8 cellular contexts compared by ENCODE assay signal in the genomic region with DNA sequence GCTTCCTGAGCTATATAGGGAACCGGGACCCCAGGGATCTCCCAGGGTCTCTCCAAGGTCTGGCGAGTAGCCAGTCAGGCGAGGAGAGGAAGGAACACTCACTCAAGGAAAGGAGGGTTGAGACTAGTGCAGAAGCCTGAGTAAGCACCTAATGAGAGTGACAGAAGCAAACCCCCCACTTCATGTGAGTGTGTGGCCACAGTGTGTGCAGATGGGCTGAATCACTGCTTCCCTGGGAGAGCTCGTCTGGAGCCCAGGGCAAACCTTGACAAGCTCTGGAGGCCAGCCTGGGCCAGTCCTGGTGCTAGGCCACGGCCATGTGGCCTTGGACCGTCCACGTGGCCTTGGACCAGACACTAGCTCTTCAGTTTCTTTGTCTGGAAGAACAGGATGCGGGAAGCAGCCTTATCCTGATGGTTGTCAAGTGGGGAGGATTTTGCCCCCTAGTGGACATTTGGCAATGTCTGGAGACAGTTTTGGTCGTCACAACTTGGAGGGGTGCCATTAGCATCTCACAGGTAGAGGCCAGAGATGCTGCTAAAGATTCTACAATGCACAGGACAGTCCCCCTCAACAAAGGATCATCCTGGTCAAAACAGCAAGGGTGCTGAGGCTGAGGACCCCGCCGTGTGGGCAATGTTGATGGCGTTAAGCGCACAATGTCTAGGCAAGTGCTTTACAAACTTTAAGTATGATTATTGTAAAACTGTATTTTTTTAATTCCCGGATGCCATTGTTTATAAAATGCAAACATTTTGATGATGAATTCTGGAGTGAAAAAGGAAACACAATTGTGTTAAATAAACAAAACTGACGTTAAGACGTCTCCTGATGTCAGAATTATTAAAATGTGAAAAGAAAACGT. TPM values are rescaled to one million over a fixed set of nuclear protein-coding genes. Genes with fewer than 3 reads are reported as not detected.
DNase-seq lines count a peak whose midpoint lies in the region; ATAC-seq and TF ChIP-seq lines count a peak whose summit lies in the region.

No MANE protein-coding gene starts in this region.

- ATAC-seq in RWPE2 (ENCODE audit: low read depth): peak; percentile 85
- ATAC-seq in stimulated activated naive CD8-positive, alpha-beta T cell treated with anti-CD3 and anti-CD28 coated beads, Interleukin-15, amount 100 ng/mL, for 72 hours: peak; percentile 67

- DNase-seq in NCI-H1417 (lab: John Stamatoyannopoulos, UW) (peak; percentile 36 to 83 (median 57)), NCI-H1417 treated with DMSO at 0.1 percent for 48 hours (lab: John Stamatoyannopoulos, UW) (no peak), RWPE2 (ENCODE audit: low spot score) (no peak), cerebellum (ENCODE audit: low spot score) (peak; percentile 78), left kidney (ENCODE audit: low read depth, low spot score) (peak; percentile 88), epidermal melanocyte (ENCODE audit: insufficient read length, low spot score) (no peak)
- DNase-seq in Jurkat, Clone E6-1 (ENCODE audit: low read depth, low spot score): peak; percentile 54
- DNase-seq in stimulated activated naive CD8-positive, alpha-beta T cell treated with anti-CD3 and anti-CD28 coated beads, Interleukin-15, amount 100 ng/mL, for 72 hours: peak in 1 of 2 donors; percentile 32

- no peaks in the 10 kb centered on the region for H3K27me3 ChIP-seq in RWPE2 (ENCODE audit: insufficient read depth, poor library complexity, severe bottlenecking)

- TF ChIP-seq CTCF in RWPE2 (IDR thresholded peaks at IDR 0.05; ENCODE audit: poor library complexity, severe bottlenecking): peak; percentile 98

- peaks cover 17% of the 10 kb centered on the region for H3K4me1 Mint-ChIP-seq in stimulated activated naive CD8-positive, alpha-beta T cell treated with anti-CD3 and anti-CD28 coated beads, Interleukin-15, amount 100 ng/mL, for 72 hours

- H3K27ac ChIP-seq in RWPE2 (ENCODE audit: poor library complexity, severe bottlenecking): no peak overlapping the region

- no peaks in the 10 kb centered on the region for H3K9me3 Mint-ChIP-seq in stimulated activated naive CD8-positive, alpha-beta T cell treated with anti-CD3 and anti-CD28 coated beads, Interleukin-15, amount 100 ng/mL, for 72 hours

- no peak overlapping the region for H3K4me3 Mint-ChIP-seq in stimulated activated naive CD8-positive, alpha-beta T cell treated with anti-CD3 and anti-CD28 coated beads, Interleukin-15, amount 100 ng/mL, for 72 hours

- no peaks in the 10 kb centered on the region for H3K4me1 ChIP-seq in RWPE2 (ENCODE audit: insufficient read depth, poor library complexity, severe bottlenecking)

- H3K36me3 ChIP-seq in RWPE2 (ENCODE audit: low read depth): no peaks in the 10 kb centered on the region

- H3K4me3 ChIP-seq in Jurkat, Clone E6-1 (ENCODE audit: low read length): no peak overlapping the region
- no peak overlapping the region for H3K4me3 ChIP-seq in RWPE2 (ENCODE audit: severe bottlenecking)

- no peak overlapping the region for H3K27ac Mint-ChIP-seq in stimulated activated naive CD8-positive, alpha-beta T cell treated with anti-CD3 and anti-CD28 coated beads, Interleukin-15, amount 100 ng/mL, for 72 hours

- H3K9me3 ChIP-seq in RWPE2 (ENCODE audit: severe bottlenecking): no peaks in the 10 kb centered on the region

- H3K27me3 Mint-ChIP-seq in stimulated activated naive CD8-positive, alpha-beta T cell treated with anti-CD3 and anti-CD28 coated beads, Interleukin-15, amount 100 ng/mL, for 72 hours: peaks cover 24% of the 10 kb centered on the region

RNA-seq across cellular contexts. Expression of a gene that starts 34.8 kb away (rescaled TPM):
- 3.6 TPM for polyA plus RNA-seq in Jurkat, Clone E6-1 (2012; ENCODE audit: insufficient read depth, insufficient read length)
- 8.6 TPM for total RNA-seq in cerebellum

Comparison
In these comparisons a context has a peak if more than half of its experiments do, and no peak if none do; other contexts are left out.
1. DNase-seq: peak in NCI-H1417 (3 of 3), Jurkat, Clone E6-1 (single experiment), cerebellum (single experiment) and left kidney (single experiment); none in NCI-H1417 treated with DMSO at 0.1 percent for 48 hours (single experiment), RWPE2 (single experiment) and epidermal melanocyte (single experiment).